Comparison of ENCODE assay signal across 18 cellular contexts in the genomic region with DNA sequence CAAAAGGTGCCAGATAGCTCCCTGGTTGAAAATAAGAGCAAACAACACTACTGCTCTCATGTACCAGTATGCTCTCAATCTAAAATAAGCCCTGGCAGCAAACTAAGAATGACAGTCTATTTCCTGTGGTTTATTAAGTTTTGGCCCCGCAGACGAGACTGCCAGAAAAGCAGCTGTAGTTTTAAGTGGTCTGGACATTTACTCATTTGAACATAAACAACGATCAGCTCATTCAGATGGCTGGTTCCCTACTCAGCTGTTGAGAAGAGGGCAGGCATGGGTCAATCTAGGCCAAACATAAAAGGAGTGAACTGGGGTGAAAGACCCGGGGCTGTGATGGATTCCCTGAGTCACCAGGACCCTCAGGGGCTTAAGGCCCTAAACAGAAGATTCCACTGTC. TPM values are rescaled to one million over a fixed set of nuclear protein-coding genes. Genes with fewer than 3 reads are reported as not detected.
A peak's percentile ranks its signal among the peaks of the same experiment; 100 is the strongest.
DNase-seq lines count a peak whose midpoint lies in the region; ATAC-seq and TF ChIP-seq lines count a peak whose summit lies in the region.
"Had no signal": no experiment of that assay in that cellular context is flagged by ENCODE, and none has a peak within 500 bp of the region (broad histone marks: within the 10 kb centered on the region; RNA-seq: fewer than 3 reads in every experiment).

No MANE protein-coding gene starts in this region.

- no peak overlapping the region for H3K4me2 ChIP-seq in PC-3 (ENCODE audit: low read length)

- no peaks in the 10 kb centered on the region for H3F3A ChIP-seq in PC-3 (ENCODE audit: low read length, unreplicated experiment)

- H3K79me2 ChIP-seq in PC-3 (ENCODE audit: low read length): no peaks in the 10 kb centered on the region

- no peaks in the 10 kb centered on the region for H3K9me3 Mint-ChIP-seq in activated naive CD4-positive, alpha-beta T cell treated with anti-CD3 and anti-CD28 coated beads for 36 hours
- H3K9me3 Mint-ChIP-seq: T-cell had no signal

- H3K9me2 ChIP-seq in PC-3 (replicated peaks; ENCODE audit: low read length): no peaks in the 10 kb centered on the region

- peaks cover 0 to 13% (median 0%) of the 10 kb centered on the region in 4 donors for H3K9me3 ChIP-seq in liver (ENCODE audit: control insufficient read depth in 4 of 4, low read length in 3 of 4)
- H3K9me3 ChIP-seq in right lobe of liver: no peaks in the 10 kb centered on the region
- H3K9me3 ChIP-seq in mesodermal cell (ENCODE audit: control insufficient read depth, low read length): no peaks in the 10 kb centered on the region
- H3K9me3 ChIP-seq in PC-3 (ENCODE audit: low read length): no peaks in the 10 kb centered on the region

- DNase-seq in right lobe of liver (no peak), astrocyte of the hippocampus (ENCODE audit: low read depth, low spot score) (peak; percentile 42), PC-3 (no peak), cerebellar nuclear complex (lab: John Stamatoyannopoulos, UW) (no peak)
- DNase-seq in activated naive CD4-positive, alpha-beta T cell treated with anti-CD3 and anti-CD28 coated beads for 36 hours: no peak
- DNase-seq: activated CD4-positive, alpha-beta T cell treated with anti-CD3 and anti-CD28 coated beads for 36 hours; AML-193; NCI-H187 treated with DMSO at 0.1 percent for 48 hours; NK-92 treated with Interleukin-12 subunit alpha and Interleukin-12 subunit beta, amount 100 ng/mL, for 24 hours; stimulated activated CD4-positive, alpha-beta T cell treated with anti-CD3 and anti-CD28 coated beads, Interleukin-12 subunit alpha, Interleukin-12 subunit beta, amount 100 ng/mL, for 4 hours; T-cell had no signal

- no peaks in the 10 kb centered on the region for H3K36me3 Mint-ChIP-seq in activated naive CD4-positive, alpha-beta T cell treated with anti-CD3 and anti-CD28 coated beads for 36 hours (ENCODE audit: low read depth)
- H3K36me3 Mint-ChIP-seq: T-cell had no signal

- TF ChIP-seq CTCF in liver (IDR thresholded peaks at IDR 0.05; ENCODE audit: low read depth, low read length, missing input control) (no peak), right lobe of liver (IDR thresholded peaks at IDR 0.05) (no peak), PC-3 (conservative IDR thresholded peaks at IDR 0.05; ENCODE audit: low read depth, low read length) (no peak)

- TF ChIP-seq RAD21 in liver (IDR thresholded peaks at IDR 0.05): no peak

- no peak overlapping the region for H2AFZ ChIP-seq in PC-3 (ENCODE audit: low read length)

- peaks cover 10% of the 10 kb centered on the region for H3K4me1 Mint-ChIP-seq in activated naive CD4-positive, alpha-beta T cell treated with anti-CD3 and anti-CD28 coated beads for 36 hours (ENCODE audit: low read depth)

- POLR2A ChIA-PET in PC-3 (lab: Charles Lee; ENCODE audit: unreplicated experiment): no interaction called here

- no TSS peak for BruUV-seq in PC-3 (replicated peaks; lab: Mats Ljungman, UMichigan)

- H3K4me3 ChIP-seq in liver (ENCODE audit: low read depth in 1 of 3, low read length in 3 of 3): no peak overlapping the region
- no peak overlapping the region for H3K4me3 ChIP-seq in right lobe of liver
- no peak overlapping the region for H3K4me3 ChIP-seq in mesodermal cell (ENCODE audit: extremely low read depth, insufficient read depth, low read length, poor library complexity, severe bottlenecking)
- H3K4me3 ChIP-seq in PC-3 (ENCODE audit: low read length): no peak overlapping the region
- H3K4me3 ChIP-seq: cardiac muscle cell had no signal

- intact Hi-C loops in right lobe of liver (cut with DNase I): no loop called here
- intact Hi-C loops in activated naive CD4-positive, alpha-beta T cell treated with anti-CD3 and anti-CD28 coated beads for 36 hours (cut with micrococcal nuclease): no loop called here
- intact Hi-C loops in PC-3 (cut with micrococcal nuclease): no loop called here

- H3K27me3 ChIP-seq in liver (ENCODE audit: control insufficient read depth in 4 of 4, insufficient read depth in 4 of 4, low read length in 3 of 4) (peaks cover 0 to 3% (median 0%) of the 10 kb centered on the region in 4 donors), right lobe of liver (no peaks in the 10 kb centered on the region), PC-3 (ENCODE audit: low read length) (no peaks in the 10 kb centered on the region)

- ATAC-seq in right lobe of liver (no peak), HG03469 (IDR thresholded peaks at IDR 0.05; ENCODE audit: unreplicated experiment) (no peak), PC-3 (no peak)
- ATAC-seq: activated CD4-positive, alpha-beta T cell treated with anti-CD3 and anti-CD28 coated beads for 36 hours; esophagus mucosa; HCT116; T-cell had no signal

- H3K4me1 ChIP-seq in liver (ENCODE audit: control insufficient read depth in 4 of 4, insufficient read depth in 4 of 4, low read length in 3 of 4) (peaks cover 12 to 30% (median 22%) of the 10 kb centered on the region in 4 donors), right lobe of liver (peaks cover 0 to 33% (median 4%) of the 10 kb centered on the region in 4 donors), mesodermal cell (ENCODE audit: control insufficient read depth, insufficient read depth, low read length, poor library complexity, severe bottlenecking) (no peaks in the 10 kb centered on the region), PC-3 (ENCODE audit: insufficient read depth, low read length) (peaks cover 4% of the 10 kb centered on the region; the same call in 1 of the 2 replicates)

- H3K4me3 Mint-ChIP-seq in activated naive CD4-positive, alpha-beta T cell treated with anti-CD3 and anti-CD28 coated beads for 36 hours: no peak overlapping the region
- H3K4me3 Mint-ChIP-seq: activated CD4-positive, alpha-beta T cell treated with anti-CD3 and anti-CD28 coated beads for 36 hours; T-cell had no signal

- H3K36me3 ChIP-seq in liver (ENCODE audit: control insufficient read depth in 4 of 4, insufficient read depth in 3 of 4, low read depth in 1 of 4, low read length in 3 of 4) (no peaks in the 10 kb centered on the region), right lobe of liver (no peaks in the 10 kb centered on the region), mesodermal cell (ENCODE audit: control insufficient read depth, insufficient read depth, low read length) (no peaks in the 10 kb centered on the region), PC-3 (ENCODE audit: low read depth, low read length) (no peaks in the 10 kb centered on the region)
- H3K36me3 ChIP-seq: cardiac muscle cell had no signal

- peaks cover 41% of the 10 kb centered on the region for H3K27me3 Mint-ChIP-seq in activated naive CD4-positive, alpha-beta T cell treated with anti-CD3 and anti-CD28 coated beads for 36 hours (ENCODE audit: low read depth)

- TF ChIP-seq POLR2A in right lobe of liver (IDR thresholded peaks at IDR 0.05): no peak

- no peak overlapping the region for H3K27ac Mint-ChIP-seq in activated naive CD4-positive, alpha-beta T cell treated with anti-CD3 and anti-CD28 coated beads for 36 hours
- H3K27ac Mint-ChIP-seq: activated CD4-positive, alpha-beta T cell treated with anti-CD3 and anti-CD28 coated beads for 36 hours; T-cell had no signal

- no peak overlapping the region for H3K9ac ChIP-seq in liver (ENCODE audit: low read depth in 1 of 2, low read length in 2 of 2)
- no peak overlapping the region for H3K9ac ChIP-seq in PC-3 (ENCODE audit: low read length)

- H3K27ac ChIP-seq in liver (ENCODE audit: low read depth in 1 of 2, low read length in 2 of 2) (no peak overlapping the region), right lobe of liver (peak overlapping the region in 1 of 3 donors; percentile 24), mesodermal cell (ENCODE audit: low read depth, low read length, severe bottlenecking) (peak overlapping the region; percentile 52), PC-3 (ENCODE audit: low read length) (no peak overlapping the region)
- H3K27ac ChIP-seq: cardiac muscle cell had no signal

- 57% methylated on average over 4 of the region's 4 CpGs for WGBS in liver
- 47% methylated on average over 3 of the region's 4 CpGs for WGBS in right lobe of liver (ENCODE audit: insufficient coverage, low coverage, low lambda C conversion rate, missing lambda C conversion rate)
- 78 to 82% methylated on average over 4 of the region's 4 CpGs for whole genome bisulfite sequencing in mesodermal cell (ENCODE audit: insufficient coverage in 2 of 2), 2 experiments

- no peaks in the 10 kb centered on the region for H4K20me1 ChIP-seq in PC-3 (ENCODE audit: low read length)

- CTCF ChIA-PET in activated naive CD4-positive, alpha-beta T cell treated with anti-CD3 and anti-CD28 coated beads for 36 hours (lab: Charles Lee): interaction anchor here (0.5 to 1.4 kb wide), 3 partner anchors 26 to 458 kb away, joined by 3 to 5 read pairs (median 4); no protein-coding TSS in a partner anchor
- CTCF ChIA-PET in PC-3 (lab: Charles Lee): no interaction called here

TF ChIP-seq in liver, 16 proteins besides CTCF, POLR2A, EP300 and RAD21 (continues in another document):
- TF ChIP-seq EGR1 (IDR thresholded peaks at IDR 0.05; ENCODE audit: low read depth in 2 of 2) (no peak), JUND (IDR thresholded peaks at IDR 0.05) (peak in 1 of 2 donors; percentile 11), YY1 (IDR thresholded peaks at IDR 0.05) (no peak), SP1 (IDR thresholded peaks at IDR 0.05) (peak; percentile 16), GABPA (IDR thresholded peaks at IDR 0.05 in 1 of 2, conservative IDR thresholded peaks at IDR 0.05 in 1 of 2) (no peak), NR2F2 (IDR thresholded peaks at IDR 0.05) (peak; percentile 39), HNF4G (IDR thresholded peaks at IDR 0.05) (no peak)
- TF ChIP-seq, protein P1, sequence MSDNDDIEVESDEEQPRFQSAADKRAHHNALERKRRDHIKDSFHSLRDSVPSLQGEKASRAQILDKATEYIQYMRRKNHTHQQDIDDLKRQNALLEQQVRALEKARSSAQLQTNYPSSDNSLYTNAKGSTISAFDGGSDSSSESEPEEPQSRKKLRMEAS (IDR thresholded peaks at IDR 0.05): no peak

RNA-seq across cellular contexts. Expression of gene TRIL, which starts 4.5 kb away (rescaled TPM):
- total RNA-seq in liver (under 1 TPM; 0.47 to 0.67 TPM), right lobe of liver (under 1 TPM; 0.12 to 0.29 (median 0.21) TPM), PC-3 (2014; rRNA removed) (0.12 and 0.29 TPM in 2 replicates)
- under 1 TPM; 0.06 to 0.23 TPM for polyA plus RNA-seq in liver
- 15.1 TPM for polyA plus RNA-seq in mesodermal cell (2013, experiment 1 of 2)
- polyA plus RNA-seq in mesodermal cell (2013, experiment 2 of 2): 12.8 TPM
- total RNA-seq in activated naive CD4-positive, alpha-beta T cell treated with anti-CD3 and anti-CD28 coated beads for 36 hours: not detected
- total RNA-seq: activated CD4-positive, alpha-beta T cell treated with anti-CD3 and anti-CD28 coated beads for 36 hours; G401; T-cell had no signal
